ENCODE assay signal across 1 cellular context in the genomic region with DNA sequence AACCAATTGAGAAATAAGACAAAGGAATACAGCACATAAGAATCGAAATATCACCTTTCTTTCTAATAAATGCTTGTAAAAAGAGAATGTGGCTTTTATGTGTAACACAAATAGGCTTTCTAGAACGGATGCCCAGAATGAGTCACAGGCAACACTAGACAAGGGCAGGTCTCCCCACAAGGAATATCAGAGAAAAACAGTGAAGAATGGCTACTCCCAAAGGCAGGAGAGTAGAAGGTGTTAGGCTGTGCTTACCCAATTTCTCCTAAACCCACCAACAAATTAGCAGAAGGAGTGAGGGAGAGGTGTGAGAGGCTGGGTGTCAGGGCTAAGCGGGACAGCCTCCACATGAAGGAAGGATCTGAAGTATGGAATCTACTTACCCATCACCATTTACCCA.
TF ChIP-seq lines count a peak whose summit lies in the region.

No MANE protein-coding gene starts in this region.

TF ChIP-seq in IMR-90, 13 proteins besides CTCF, POLR2A, EP300 and RAD21 (continued from another document):
- TF ChIP-seq USF2 (IDR thresholded peaks at IDR 0.05; ENCODE audit: low read depth, low read length): no peak
- TF ChIP-seq RCOR1 (IDR thresholded peaks at IDR 0.05; ENCODE audit: insufficient replicate concordance, low read length): no peak
- no peak for TF ChIP-seq CEBPB (IDR thresholded peaks at IDR 0.05; ENCODE audit: low read depth, low read length)
